In the genomic region with DNA sequence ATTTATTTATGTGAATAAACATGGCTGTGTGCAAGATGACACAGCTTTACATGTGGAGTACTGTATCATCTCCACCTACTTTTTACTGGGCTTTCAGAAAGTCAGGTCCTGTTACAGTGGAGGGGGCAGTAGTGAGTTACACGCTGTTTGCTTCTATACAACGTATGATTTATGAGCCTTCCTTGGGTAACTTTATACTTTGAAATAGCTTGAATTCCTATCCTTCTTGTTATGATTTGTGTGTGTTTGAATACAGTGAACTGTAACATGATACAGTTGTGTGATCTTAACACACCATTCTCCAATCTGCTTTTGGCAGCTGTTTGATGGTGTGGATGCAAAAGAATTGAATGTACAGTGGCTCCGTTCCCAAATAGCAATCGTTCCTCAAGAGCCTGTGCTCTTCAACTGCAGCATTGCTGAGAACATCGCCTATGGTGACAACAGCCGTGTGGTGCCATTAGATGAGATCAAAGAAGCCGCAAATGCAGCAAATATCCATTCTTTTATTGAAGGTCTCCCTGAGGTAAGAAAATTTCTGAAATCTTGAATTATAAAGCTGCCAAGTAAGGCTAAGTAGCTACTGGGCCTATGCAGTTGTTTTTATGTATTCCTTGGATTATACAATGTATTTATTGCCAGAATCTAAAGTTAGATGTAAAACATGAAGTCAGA, we compare ENCODE assay signal across 11 cellular contexts. TPM values are rescaled to one million over a fixed set of nuclear protein-coding genes. Genes with fewer than 3 reads are reported as not detected.
DNase-seq lines count a peak whose midpoint lies in the region; ATAC-seq and TF ChIP-seq lines count a peak whose summit lies in the region.
"Had no signal": no experiment of that assay in that cellular context is flagged by ENCODE, and none has a peak within 500 bp of the region (broad histone marks: within the 10 kb centered on the region; RNA-seq: fewer than 3 reads in every experiment).

No MANE protein-coding gene starts in this region.

- H3K4me3 ChIP-seq in SJCRH30 (no peak overlapping the region), prostate gland (no peak overlapping the region)
- H3K4me3 ChIP-seq: mucosa of descending colon had no signal

- intact Hi-C loops in prostate gland (cut with DNase I): no loop called here

- H3K27ac ChIP-seq in SJCRH30 (no peak overlapping the region), prostate gland (no peak overlapping the region)

- DNase-seq in H4 (ENCODE audit: low spot score): peak; percentile 86
- peak; percentile 17 for DNase-seq in NCI-H146 (lab: John Stamatoyannopoulos, UW)
- peak; percentile 45 to 60 for DNase-seq in SJCRH30
- peak; percentile 6 for DNase-seq in myocyte (ENCODE audit: low read depth)
- DNase-seq in prostate gland (ENCODE audit: low spot score): no peak
- no peak for DNase-seq in activated naive CD4-positive, alpha-beta T cell (lab: John Stamatoyannopoulos, UW)
- DNase-seq: activated CD8-positive, alpha-beta memory T cell treated with anti-CD3 and anti-CD28 coated beads, Interleukin-2, amount 10 ng/mL, durations not matched to agents 7 days and 5 days; mucosa of descending colon; stimulated activated CD4-positive, alpha-beta T cell treated with anti-CD3 and anti-CD28 coated beads, Interleukin-15, amount 100 ng/mL, for 24 hours had no signal

- no peak for TF ChIP-seq POLR2A in prostate gland (IDR thresholded peaks at IDR 0.05)

- no peak for TF ChIP-seq CTCF in prostate gland (IDR thresholded peaks at IDR 0.05)

- 10% methylated on average over 7 of the region's 7 CpGs for whole genome bisulfite sequencing in prostate gland

- ATAC-seq in HG02623 (IDR thresholded peaks at IDR 0.05; ENCODE audit: unreplicated experiment): no peak
- ATAC-seq: activated CD8-positive, alpha-beta memory T cell treated with anti-CD3 and anti-CD28 coated beads, Interleukin-2, amount 10 ng/mL, durations not matched to agents 7 days and 5 days; mucosa of descending colon had no signal

- no peaks in the 10 kb centered on the region for H3K9me3 ChIP-seq in SJCRH30 (replicated peaks)
- no peaks in the 10 kb centered on the region for H3K9me3 ChIP-seq in prostate gland
- H3K9me3 ChIP-seq: mucosa of descending colon had no signal

- H3K27me3 ChIP-seq in SJCRH30: 0 out of 2 replicates have a peak, but pooled peaks cover 3% of the 10 kb centered on the region
- no peaks in the 10 kb centered on the region for H3K27me3 ChIP-seq in prostate gland (replicated peaks; ENCODE audit: insufficient read depth)

- H3K36me3 ChIP-seq in SJCRH30 (no peaks in the 10 kb centered on the region), prostate gland (no peaks in the 10 kb centered on the region)

- H3K4me1 ChIP-seq in SJCRH30 (0 out of 2 replicates have a peak, but pooled peaks cover 4% of the 10 kb centered on the region), prostate gland (replicated peaks) (no peaks in the 10 kb centered on the region)

RNA-seq across cellular contexts. Expression of a gene that starts 41.6 kb away (rescaled TPM):
- total RNA-seq in H4 (2014; rRNA removed; shearing (Covaris generic)): 0.08 and 0.64 TPM in 2 replicates
- total RNA-seq in SJCRH30 (2014; rRNA removed; shearing (Covaris generic)): 2.5 and 2.8 TPM in 2 replicates
- not detected in 2 replicates for total RNA-seq in myocyte
- not detected for polyA plus RNA-seq in myocyte (2012)
- total RNA-seq in prostate gland: 10 to 100 TPM in 1 of 2 donors, 1 to 10 TPM in 1; 7.4 to 44.5 TPM
- total RNA-seq: activated CD8-positive, alpha-beta memory T cell treated with anti-CD3 and anti-CD28 coated beads, Interleukin-2, amount 10 ng/mL, durations not matched to agents 7 days and 5 days; G401; mucosa of descending colon had no signal

Comparison
In these comparisons a context has a peak if more than half of its experiments do, and no peak if none do; other contexts are left out.
1. DNase-seq: peak in H4 (single experiment), NCI-H146 (single experiment), SJCRH30 (2 of 2) and myocyte (single experiment); none in prostate gland (single experiment) and activated naive CD4-positive, alpha-beta T cell (0 of 4).